In genomic region chr12:100555722-100556121, GRCh38 we compare ENCODE assay signal across 20 cellular contexts. TPM values are rescaled to one million over a fixed set of nuclear protein-coding genes. Genes with fewer than 3 reads are reported as not detected.
DNase-seq lines count a peak whose midpoint lies in the region; ATAC-seq and TF ChIP-seq lines count a peak whose summit lies in the region.
"Had no signal": no experiment of that assay in that cellular context is flagged by ENCODE, and none has a peak within 500 bp of the region (broad histone marks: within the 10 kb centered on the region; RNA-seq: fewer than 3 reads in every experiment).

No MANE protein-coding gene starts in this region.

- TF ChIP-seq POLR2A in body of pancreas (IDR thresholded peaks at IDR 0.05) = no peak
- TF ChIP-seq POLR2A in heart left ventricle (IDR thresholded peaks at IDR 0.05) = no peak

- H3K27me3 ChIP-seq in body of pancreas = no peaks in the 10 kb centered on the region
- no peaks in the 10 kb centered on the region for H3K27me3 ChIP-seq in heart left ventricle
- H3K27me3 ChIP-seq: transverse colon had no signal

- H3K4me3 ChIP-seq in body of pancreas = no peak overlapping the region
- no peak overlapping the region for H3K4me3 ChIP-seq in heart left ventricle
- H3K4me3 ChIP-seq: transverse colon had no signal

- no peaks in the 10 kb centered on the region for H3K36me3 ChIP-seq in body of pancreas (replicated peaks in 1 of 2; ENCODE audit: insufficient read depth in 1 of 2, low read depth in 2 of 2)
- H3K36me3 ChIP-seq in heart left ventricle = no peaks in the 10 kb centered on the region
- H3K36me3 ChIP-seq: transverse colon had no signal

- no peak overlapping the region for H3K27ac ChIP-seq in body of pancreas
- peak overlapping the region in 2 of 12 donors; percentile 12 to 39 for H3K27ac ChIP-seq in heart left ventricle
- H3K27ac ChIP-seq: transverse colon had no signal

- intact Hi-C loops in body of pancreas (cut with DNase I) = loop anchor here (10.0 kb wide), 1 partner anchor 321 kb away; no protein-coding TSS in a partner anchor
- intact Hi-C loops in heart left ventricle (cut with DNase I) = loop anchor here in 9 of 10 donors (2.0 to 10.0 kb wide), 9 partner anchors 193 to 401 kb away; partner anchors contain the start of genes DEPDC4 (in 1 of the 9) and SCYL2 (in 1 of the 9)

- DNase-seq in HCEC 1CT = peak; percentile 51
- peak in 1 of 4 donors; percentile 40 for DNase-seq in body of pancreas
- no peak for DNase-seq in heart left ventricle
- peak; percentile 46 for DNase-seq in renal cortical epithelial cell (ENCODE audit: low read depth)
- no peak for DNase-seq in 8988T
- DNase-seq: activated CD4-positive, alpha-beta T cell treated with anti-CD3 and anti-CD28 coated beads, Interleukin-2, amount 50 U/mL, for 1 hour; amniotic stem cell; CD4-positive, CD25-positive, alpha-beta regulatory T cell; KBM-7; MV-4-11; NCI-H1694 treated with DMSO at 0.1 percent for 48 hours; NCI-H82; SHP77 treated with DMSO at 0.1 percent for 48 hours; stimulated activated CD4-positive, alpha-beta T cell treated with anti-CD3 and anti-CD28 coated beads, Interleukin-2, amount 100 ng/mL, for 24 hours; stimulated activated naive CD4-positive, alpha-beta T cell; transverse colon had no signal

- peak; percentile 75 for ATAC-seq in body of pancreas
- peak in 3 of 4 donors; percentile 82 to 92 (median 87) for ATAC-seq in heart left ventricle
- ATAC-seq in HG03196 (IDR thresholded peaks at IDR 0.05; ENCODE audit: unreplicated experiment) = no peak
- ATAC-seq in HG03378 (IDR thresholded peaks at IDR 0.05; ENCODE audit: unreplicated experiment) = no peak
- no peak for ATAC-seq in GM21526 (IDR thresholded peaks at IDR 0.05; ENCODE audit: low FRiP score, unreplicated experiment)
- ATAC-seq: esophagus mucosa had no signal

- WGBS in body of pancreas, 2 donors = 27 to 36% methylated on average over 2 of the region's 2 CpGs
- whole genome bisulfite sequencing in heart left ventricle, 4 donors = 62 to 67% (median 65%) methylated on average over 2 of the region's 2 CpGs

- H3K9me3 ChIP-seq in body of pancreas (no peaks in the 10 kb centered on the region), heart left ventricle (no peaks in the 10 kb centered on the region)
- H3K9me3 ChIP-seq: transverse colon had no signal

- TF ChIP-seq CTCF in body of pancreas (IDR thresholded peaks at IDR 0.05) (peak in 1 of 7 experiments; percentile 5), heart left ventricle (IDR thresholded peaks at IDR 0.05) (no peak)

- H3K4me1 ChIP-seq in body of pancreas (peaks cover 12% of the 10 kb centered on the region), heart left ventricle (peaks cover 0 to 10% (median 5%) of the 10 kb centered on the region in 12 donors)

RNA-seq across cellular contexts. Expression of gene GAS2L3, which starts 17.8 kb away (rescaled TPM):
- total RNA-seq in body of pancreas (1 to 10 TPM; 2.1 to 2.3 TPM), heart left ventricle (10 to 100 TPM in 1 of 9 donors, 1 to 10 TPM in 7, under 1 TPM in 1; 0.93 to 13.2 (median 2.0) TPM), renal cortical epithelial cell (23.7 and 24.7 TPM in 2 replicates)
- under 1 TPM; 0.47 to 0.53 TPM for polyA plus RNA-seq in heart left ventricle
- polyA plus RNA-seq: CD4-positive, CD25-positive, alpha-beta regulatory T cell had no signal

Comparison
In these comparisons a context has a peak if more than half of its experiments do, and no peak if none do; other contexts are left out.
1. DNase-seq: peak in HCEC 1CT (single experiment) and renal cortical epithelial cell (single experiment); none in heart left ventricle (0 of 5) and 8988T (single experiment).
2. ATAC-seq: peak in body of pancreas (single experiment) and heart left ventricle (3 of 4); none in HG03196 (single experiment), HG03378 (single experiment) and GM21526 (single experiment).